Comparison of ENCODE assay signal across 1 cellular context in genomic region chr7:139835848-139836247, GRCh38. TPM values are rescaled to one million over a fixed set of nuclear protein-coding genes. Genes with fewer than 3 reads are reported as not detected.
"Had no signal": no experiment of that assay in that cellular context is flagged by ENCODE, and none has a peak within 500 bp of the region (broad histone marks: within the 10 kb centered on the region; RNA-seq: fewer than 3 reads in every experiment).

No MANE protein-coding gene starts in this region.

RNA-seq across cellular contexts. Expression of gene TBXAS1, which starts 6.8 kb away (rescaled TPM):
- total RNA-seq: G401 had no signal
